11 cellular contexts compared by ENCODE assay signal in genomic region chr6:93902517-93902916, GRCh38.
"Had no signal": no experiment of that assay in that cellular context is flagged by ENCODE, and none has a peak within 500 bp of the region (broad histone marks: within the 10 kb centered on the region; RNA-seq: fewer than 3 reads in every experiment).

No MANE protein-coding gene starts in this region.

- H3K9ac ChIP-seq: GM23248 had no signal

- H3K36me3 ChIP-seq: HAP-1 had no signal

- DNase-seq: GM23248, GOT3, H7, H9, HCEC 1CT, HFFc6 had no signal

- H3K27ac ChIP-seq: GM23248 had no signal

- H3K4me1 ChIP-seq: HAP-1 had no signal

- ATAC-seq: GM23338, HCT116 had no signal

- H3K4me3 ChIP-seq: GM23248, GM23338, HAP-1 had no signal

- FAIRE-seq: H1, H54 had no signal
